Comparison of ENCODE assay signal across 23 cellular contexts in the genomic region with DNA sequence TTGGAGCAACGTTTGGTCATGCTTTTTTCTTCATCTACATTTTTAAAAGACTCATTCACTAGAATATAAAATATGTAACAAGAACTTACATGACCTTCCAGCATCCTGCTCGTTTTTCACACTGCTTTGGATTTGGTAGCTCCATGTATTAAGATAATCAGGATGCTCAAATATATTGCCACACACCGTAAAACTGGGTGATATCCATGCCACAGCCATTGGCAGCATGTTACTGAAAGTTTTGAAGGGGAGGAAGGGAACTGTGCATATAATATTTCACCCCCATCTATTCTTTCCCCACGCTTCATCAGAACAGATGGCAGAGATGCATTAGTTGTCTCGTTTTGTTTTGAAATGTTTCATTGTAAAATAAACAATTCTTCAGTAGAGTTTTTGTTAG.
"Had no signal": no experiment of that assay in that cellular context is flagged by ENCODE, and none has a peak within 500 bp of the region (broad histone marks: within the 10 kb centered on the region; RNA-seq: fewer than 3 reads in every experiment).

No MANE protein-coding gene starts in this region.

- FAIRE-seq: islet of Langerhans, keratinocyte had no signal

- DNase-seq: colonic mucosa; cortex of kidney; effector CD8-positive, alpha-beta T cell; effector memory CD8-positive, alpha-beta T cell; endodermal cell; erythroblast; esophagus squamous epithelium; foreskin melanocyte; gastrocnemius medialis; glutamatergic neuron; head of caudate nucleus; heart right ventricle; hippocampal formation; left cardiac atrium; left lung; left ventricle myocardium superior; lower lobe of right lung; mesenchymal stem cell; mucosa of descending colon; naive thymus-derived CD4-positive, alpha-beta T cell; natural killer cell had no signal
